In genomic region chr2:228023619-228024018, GRCh38 we compare ENCODE assay signal across 33 cellular contexts.
DNase-seq lines count a peak whose midpoint lies in the region; ATAC-seq and TF ChIP-seq lines count a peak whose summit lies in the region.
"Had no signal": no experiment of that assay in that cellular context is flagged by ENCODE, and none has a peak within 500 bp of the region (broad histone marks: within the 10 kb centered on the region; RNA-seq: fewer than 3 reads in every experiment).

No MANE protein-coding gene starts in this region.

- H3K36me3 Mint-ChIP-seq in activated T-helper 2 cell treated with anti-CD3 and anti-CD28 coated beads, Interferon-gamma antibody, Interleukin-2, Interleukin-4, amounts not matched to agents 10 μg/mL and 5 μg/mL and 100 μg/mL, durations not matched to agents 14 hours and 24 hours and 36 hours (ENCODE audit: low read depth) = no peaks in the 10 kb centered on the region
- H3K36me3 Mint-ChIP-seq: activated naive CD8-positive, alpha-beta T cell treated with anti-CD3 and anti-CD28 coated beads for 36 hours had no signal

- TF ChIP-seq CTCF in RWPE2 (IDR thresholded peaks at IDR 0.05; ENCODE audit: poor library complexity, severe bottlenecking) (no peak), fibroblast of the aortic adventitia (IDR thresholded peaks at IDR 0.05; ENCODE audit: insufficient read depth, low read length) (no peak)

- H3K27me3 Mint-ChIP-seq in activated T-helper 2 cell treated with anti-CD3 and anti-CD28 coated beads, Interferon-gamma antibody, Interleukin-2, Interleukin-4, amounts not matched to agents 10 μg/mL and 5 μg/mL and 100 μg/mL, durations not matched to agents 14 hours and 24 hours and 36 hours (ENCODE audit: low read depth) = no peaks in the 10 kb centered on the region
- H3K27me3 Mint-ChIP-seq: activated CD4-positive, alpha-beta T cell treated with anti-CD3 and anti-CD28 coated beads, Interleukin-2, amount 10 ng/mL, durations not matched to agents 24 days and 14 days; progenitor cell of endocrine pancreas had no signal

- no peaks in the 10 kb centered on the region for H3K36me3 ChIP-seq in RWPE2 (ENCODE audit: low read depth)
- H3K36me3 ChIP-seq: BLaER1, right lobe of liver, spleen, stomach, tibial artery had no signal

- no peaks in the 10 kb centered on the region for H3K4me1 Mint-ChIP-seq in activated T-helper 2 cell treated with anti-CD3 and anti-CD28 coated beads, Interferon-gamma antibody, Interleukin-2, Interleukin-4, amounts not matched to agents 10 μg/mL and 5 μg/mL and 100 μg/mL, durations not matched to agents 14 hours and 24 hours and 36 hours (ENCODE audit: low read depth)
- H3K4me1 Mint-ChIP-seq: activated CD4-positive, alpha-beta T cell treated with anti-CD3 and anti-CD28 coated beads, Interleukin-2, amount 10 ng/mL, durations not matched to agents 24 days and 14 days; activated naive CD8-positive, alpha-beta T cell treated with anti-CD3 and anti-CD28 coated beads for 36 hours; naive thymus-derived CD4-positive, alpha-beta T cell had no signal

- intact Hi-C loops in activated T-helper 2 cell treated with anti-CD3 and anti-CD28 coated beads, Interferon-gamma antibody, Interleukin-2, Interleukin-4, amounts not matched to agents 10 μg/mL and 5 μg/mL and 100 μg/mL, durations not matched to agents 14 hours and 24 hours and 36 hours (cut with micrococcal nuclease) = no loop called here

- no peaks in the 10 kb centered on the region for H3K4me1 ChIP-seq in RWPE2 (ENCODE audit: insufficient read depth, poor library complexity, severe bottlenecking)
- H3K4me1 ChIP-seq: heart left ventricle, right lobe of liver, spleen, stomach, tibial artery had no signal

- no peak for TF ChIP-seq RAD21 in Ishikawa (IDR thresholded peaks at IDR 0.05; ENCODE audit: low read depth)

- ATAC-seq in RWPE2 (ENCODE audit: low read depth) = 0 out of 3 replicates have a peak, but pooled peaks have one; percentile 40
- ATAC-seq: HCT116; heart left ventricle; naive thymus-derived CD4-positive, alpha-beta T cell; right lobe of liver had no signal

- H3K4me3 ChIP-seq in RWPE2 (ENCODE audit: severe bottlenecking) (no peak overlapping the region), fibroblast of the aortic adventitia (ENCODE audit: low read depth, low read length) (no peak overlapping the region)
- H3K4me3 ChIP-seq: BLaER1, coronary artery, heart left ventricle, PC-9, right lobe of liver, spleen, stomach, tibial artery had no signal

- no peak for TF ChIP-seq EP300 in Ishikawa (IDR thresholded peaks at IDR 0.05; ENCODE audit: borderline replicate concordance)

- H3K27ac ChIP-seq in RWPE2 (ENCODE audit: poor library complexity, severe bottlenecking) = no peak overlapping the region
- H3K27ac ChIP-seq: BLaER1, coronary artery, heart left ventricle, PC-9, right lobe of liver, spleen, stomach, tibial artery, VCaP had no signal

- H3K9me3 Mint-ChIP-seq in activated T-helper 2 cell treated with anti-CD3 and anti-CD28 coated beads, Interferon-gamma antibody, Interleukin-2, Interleukin-4, amounts not matched to agents 10 μg/mL and 5 μg/mL and 100 μg/mL, durations not matched to agents 14 hours and 24 hours and 36 hours = peaks cover 11% of the 10 kb centered on the region

- H3K27me3 ChIP-seq in RWPE2 (ENCODE audit: insufficient read depth, poor library complexity, severe bottlenecking) = no peaks in the 10 kb centered on the region
- H3K27me3 ChIP-seq: BLaER1, heart left ventricle, right lobe of liver, spleen, stomach, tibial artery had no signal

- H3K9me3 ChIP-seq in RWPE2 (ENCODE audit: severe bottlenecking) = no peaks in the 10 kb centered on the region
- H3K9me3 ChIP-seq: heart left ventricle, right lobe of liver, tibial artery had no signal

- no peak overlapping the region for H3K4me3 Mint-ChIP-seq in activated T-helper 2 cell treated with anti-CD3 and anti-CD28 coated beads, Interferon-gamma antibody, Interleukin-2, Interleukin-4, amounts not matched to agents 10 μg/mL and 5 μg/mL and 100 μg/mL, durations not matched to agents 14 hours and 24 hours and 36 hours (ENCODE audit: low read depth)
- H3K4me3 Mint-ChIP-seq: activated CD4-positive, alpha-beta T cell treated with anti-CD3 and anti-CD28 coated beads, Interleukin-2, amount 10 ng/mL, durations not matched to agents 24 days and 14 days; activated naive CD8-positive, alpha-beta T cell treated with anti-CD3 and anti-CD28 coated beads for 36 hours; naive thymus-derived CD4-positive, alpha-beta T cell had no signal

- DNase-seq in ELR (ENCODE audit: low read depth) (peak; percentile 25), RWPE2 (ENCODE audit: low spot score) (no peak), fibroblast of the aortic adventitia (ENCODE audit: low read depth) (peak; percentile 8), NCI-H187 treated with DMSO at 0.1 percent for 48 hours (lab: John Stamatoyannopoulos, UW) (no peak), NCI-H748 treated with DMSO at 0.1 percent for 48 hours (lab: John Stamatoyannopoulos, UW) (no peak)
- DNase-seq in activated T-helper 2 cell treated with anti-CD3 and anti-CD28 coated beads, Interferon-gamma antibody, Interleukin-2, Interleukin-4, amounts not matched to agents 10 μg/mL and 5 μg/mL and 100 μg/mL, durations not matched to agents 14 hours and 24 hours and 36 hours (ENCODE audit: low spot score) = no peak
- DNase-seq: activated CD4-positive, alpha-beta T cell treated with anti-CD3 and anti-CD28 coated beads, Interleukin-2, amount 10 ng/mL, durations not matched to agents 24 days and 14 days; activated gamma-delta T cell; activated naive CD8-positive, alpha-beta T cell treated with anti-CD3 and anti-CD28 coated beads for 36 hours; activated T-cell treated with anti-CD3 and anti-CD28 coated beads, Interleukin-2, amount 50 U/mL, for 1 hour; aorta; effector memory CD4-positive, alpha-beta T cell; foreskin fibroblast; heart left ventricle; KBM-7; naive thymus-derived CD4-positive, alpha-beta T cell; NCI-H2029; NCI-H526; NK-92 treated with Interleukin-12 subunit alpha and Interleukin-12 subunit beta, amount 100 ng/mL, for 24 hours; PC-9; right lobe of liver; SIG-M5; spleen; stimulated activated CD8-positive, alpha-beta memory T cell treated with anti-CD3 and anti-CD28 coated beads, Interleukin-4, amount 100 ng/mL, for 48 hours; stomach; SW 1271; tibial artery had no signal

- no peak overlapping the region for H3K27ac Mint-ChIP-seq in activated T-helper 2 cell treated with anti-CD3 and anti-CD28 coated beads, Interferon-gamma antibody, Interleukin-2, Interleukin-4, amounts not matched to agents 10 μg/mL and 5 μg/mL and 100 μg/mL, durations not matched to agents 14 hours and 24 hours and 36 hours
- H3K27ac Mint-ChIP-seq: activated CD4-positive, alpha-beta T cell treated with anti-CD3 and anti-CD28 coated beads, Interleukin-2, amount 10 ng/mL, durations not matched to agents 24 days and 14 days; activated naive CD8-positive, alpha-beta T cell treated with anti-CD3 and anti-CD28 coated beads for 36 hours; naive thymus-derived CD4-positive, alpha-beta T cell; progenitor cell of endocrine pancreas had no signal

TF ChIP-seq in Ishikawa, 13 proteins besides CTCF, POLR2A, EP300 and RAD21:
- TF ChIP-seq USF1 (IDR thresholded peaks at IDR 0.05) (peak; percentile 79), FOXM1 (IDR thresholded peaks at IDR 0.05; ENCODE audit: borderline replicate concordance, low read depth) (no peak)

Comparison
In these comparisons a context has a peak if more than half of its experiments do, and no peak if none do; other contexts are left out.
1. DNase-seq: peak in ELR (single experiment) and fibroblast of the aortic adventitia (single experiment); none in RWPE2 (single experiment), NCI-H187 treated with DMSO at 0.1 percent for 48 hours (single experiment), activated T-helper 2 cell treated with anti-CD3 and anti-CD28 coated beads, Interferon-gamma antibody, Interleukin-2, Interleukin-4, amounts not matched to agents 10 μg/mL and 5 μg/mL and 100 μg/mL, durations not matched to agents 14 hours and 24 hours and 36 hours (single experiment) and NCI-H748 treated with DMSO at 0.1 percent for 48 hours (single experiment).